ENCODE assay signal across 27 cellular contexts in the genomic region with DNA sequence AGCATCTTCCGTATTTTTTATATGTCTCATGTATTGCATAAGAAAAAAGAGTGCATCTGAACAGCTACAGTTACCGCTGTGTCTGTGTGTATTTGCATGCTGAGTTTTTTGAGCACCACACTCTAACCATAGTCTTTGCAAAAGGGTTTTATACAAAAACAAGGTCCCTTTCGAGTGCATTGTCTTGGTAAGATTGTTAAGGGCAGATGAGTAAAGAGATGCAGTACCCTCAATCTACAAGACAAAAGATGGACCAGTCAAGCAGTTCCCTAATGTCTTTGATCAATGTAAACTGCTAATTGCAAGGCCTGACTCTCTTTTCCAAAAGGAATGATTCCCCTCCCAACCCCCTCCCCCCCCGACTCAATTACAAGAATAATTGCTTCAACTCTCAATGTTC.
"Had no signal": no experiment of that assay in that cellular context is flagged by ENCODE, and none has a peak within 500 bp of the region (broad histone marks: within the 10 kb centered on the region; RNA-seq: fewer than 3 reads in every experiment).

No MANE protein-coding gene starts in this region.

- H3K4me1 ChIP-seq: body of pancreas, breast epithelium, Peyer's patch had no signal

- H3K27ac Mint-ChIP-seq: activated CD4-positive, alpha-beta T cell treated with anti-CD3 and anti-CD28 coated beads, Interleukin-2, amount 10 ng/mL, durations not matched to agents 24 days and 14 days; activated CD8-positive, alpha-beta T cell treated with anti-CD3 and anti-CD28 coated beads for 36 hours; activated naive CD4-positive, alpha-beta T cell treated with anti-CD3 and anti-CD28 coated beads, Interleukin-2, amount 50 U/mL, for 24 hours; activated naive CD8-positive, alpha-beta T cell treated with anti-CD3 and anti-CD28 coated beads, Interleukin-2, amount 10 ng/mL, durations not matched to agents 7 days and 5 days; activated T-cell treated with anti-CD3 and anti-CD28 coated beads, Interleukin-2, amount 50 U/mL, for 24 hours; activated T-helper 2 cell treated with anti-CD3 and anti-CD28 coated beads, Interferon-gamma antibody, Interleukin-2, Interleukin-4, amounts not matched to agents 10 μg/mL and 5 μg/mL and 100 μg/mL, durations not matched to agents 14 hours and 24 hours and 36 hours had no signal

- H3K4me1 Mint-ChIP-seq: activated CD4-positive, alpha-beta T cell treated with anti-CD3 and anti-CD28 coated beads, Interleukin-2, amount 10 ng/mL, durations not matched to agents 24 days and 14 days; activated naive CD4-positive, alpha-beta T cell treated with anti-CD3 and anti-CD28 coated beads, Interleukin-2, amount 50 U/mL, for 24 hours; activated naive CD8-positive, alpha-beta T cell treated with anti-CD3 and anti-CD28 coated beads, Interleukin-2, amount 10 ng/mL, durations not matched to agents 7 days and 5 days had no signal

- H3K27me3 ChIP-seq: body of pancreas, breast epithelium, Peyer's patch had no signal

- H3K27ac ChIP-seq: body of pancreas, breast epithelium, Peyer's patch had no signal

- H3K27me3 Mint-ChIP-seq: activated CD4-positive, alpha-beta T cell treated with anti-CD3 and anti-CD28 coated beads, Interleukin-2, amount 10 ng/mL, durations not matched to agents 24 days and 14 days; activated CD8-positive, alpha-beta T cell treated with anti-CD3 and anti-CD28 coated beads for 36 hours; activated naive CD4-positive, alpha-beta T cell treated with anti-CD3 and anti-CD28 coated beads, Interleukin-2, amount 50 U/mL, for 24 hours; activated naive CD8-positive, alpha-beta T cell treated with anti-CD3 and anti-CD28 coated beads, Interleukin-2, amount 10 ng/mL, durations not matched to agents 7 days and 5 days; activated T-cell treated with anti-CD3 and anti-CD28 coated beads, Interleukin-2, amount 50 U/mL, for 24 hours had no signal

- H3K4me3 ChIP-seq: body of pancreas, breast epithelium, Peyer's patch had no signal

- H3K4me3 Mint-ChIP-seq: activated CD4-positive, alpha-beta T cell treated with anti-CD3 and anti-CD28 coated beads, Interleukin-2, amount 10 ng/mL, durations not matched to agents 24 days and 14 days; activated CD8-positive, alpha-beta T cell treated with anti-CD3 and anti-CD28 coated beads for 36 hours; activated naive CD4-positive, alpha-beta T cell treated with anti-CD3 and anti-CD28 coated beads, Interleukin-2, amount 50 U/mL, for 24 hours; activated naive CD8-positive, alpha-beta T cell treated with anti-CD3 and anti-CD28 coated beads, Interleukin-2, amount 10 ng/mL, durations not matched to agents 7 days and 5 days; activated T-cell treated with anti-CD3 and anti-CD28 coated beads, Interleukin-2, amount 50 U/mL, for 24 hours had no signal

- H3K36me3 Mint-ChIP-seq: activated naive CD4-positive, alpha-beta T cell treated with anti-CD3 and anti-CD28 coated beads, Interleukin-2, amount 50 U/mL, for 24 hours; activated naive CD8-positive, alpha-beta T cell treated with anti-CD3 and anti-CD28 coated beads, Interleukin-2, amount 10 ng/mL, durations not matched to agents 7 days and 5 days had no signal

- H3K9me3 ChIP-seq: body of pancreas, breast epithelium, Peyer's patch had no signal

- ATAC-seq: activated CD8-positive, alpha-beta T cell treated with anti-CD3 and anti-CD28 coated beads for 36 hours; body of pancreas; PC-3 had no signal

- DNase-seq: activated CD4-positive, alpha-beta T cell treated with anti-CD3 and anti-CD28 coated beads, Interleukin-2, amount 10 ng/mL, durations not matched to agents 24 days and 14 days; activated CD4-positive, alpha-beta T cell treated with anti-CD3 and anti-CD28 coated beads, Interleukin-2, amount 50 U/mL, for 4 hours; activated CD8-positive, alpha-beta T cell treated with anti-CD3 and anti-CD28 coated beads for 36 hours; activated gamma-delta T cell; activated naive CD4-positive, alpha-beta T cell treated with Interleukin-2 at 50 U/mL for 16 hours; activated naive CD8-positive, alpha-beta T cell treated with anti-CD3 and anti-CD28 coated beads, Interleukin-2, amount 10 ng/mL, durations not matched to agents 7 days and 5 days; activated T-cell treated with anti-CD3 and anti-CD28 coated beads, Interleukin-2, amount 50 U/mL, for 24 hours; amygdala; body of pancreas; Karpas-422; NCI-H1105; NCI-H1417 treated with DMSO at 0.1 percent for 48 hours; NCI-H1694; NCI-H1930; NCI-H2081 treated with DMSO at 0.1 percent for 48 hours; NCI-H345; NCI-H524 treated with DMSO at 0.1 percent for 48 hours; PC-3; Peyer's patch; RPMI8226; SW 1271; T-helper 1 cell; T-helper 2 cell; T-helper 9 cell had no signal

- H3K36me3 ChIP-seq: breast epithelium, Peyer's patch had no signal

- H3K9me3 Mint-ChIP-seq: activated naive CD4-positive, alpha-beta T cell treated with anti-CD3 and anti-CD28 coated beads, Interleukin-2, amount 50 U/mL, for 24 hours had no signal
